In genomic region chr13:109668433-109669233, GRCh38 we compare ENCODE assay signal across 19 cellular contexts.
DNase-seq lines count a peak whose midpoint lies in the region; ATAC-seq, FAIRE-seq and TF ChIP-seq lines count a peak whose summit lies in the region.
"Had no signal": no experiment of that assay in that cellular context is flagged by ENCODE, and none has a peak within 500 bp of the region (broad histone marks: within the 10 kb centered on the region; RNA-seq: fewer than 3 reads in every experiment).

No MANE protein-coding gene starts in this region.

- TF ChIP-seq CTCF in A673 (conservative IDR thresholded peaks at IDR 0.05; ENCODE audit: low read depth, low read length) (no peak), astrocyte (IDR thresholded peaks at IDR 0.05; ENCODE audit: insufficient read depth, low read depth, low read length) (no peak)

- intact Hi-C loops in A673 (cut with micrococcal nuclease; ENCODE audit: unreplicated experiment), result loop anchor here (5.0 kb wide), 1 partner anchor 109 kb away; no protein-coding TSS in a partner anchor

- H3K36me3 Mint-ChIP-seq in astrocyte (ENCODE audit: low read depth, unreplicated experiment), result no peaks in the 10 kb centered on the region
- no peaks in the 10 kb centered on the region for H3K36me3 Mint-ChIP-seq in activated T-cell treated with anti-CD3 and anti-CD28 coated beads, Interleukin-2, amount 50 U/mL, for 4 hours (ENCODE audit: insufficient read depth)
- H3K36me3 Mint-ChIP-seq: activated naive CD4-positive, alpha-beta T cell treated with anti-CD3 and anti-CD28 coated beads, Interleukin-2, amount 50 U/mL, for 72 hours had no signal

- no peak overlapping the region for H2AK5ac ChIP-seq in mesendoderm (ENCODE audit: low read length)

- H3K79me1 ChIP-seq in mesendoderm (ENCODE audit: low read length), result no peaks in the 10 kb centered on the region

- H3K9ac ChIP-seq in astrocyte (ENCODE audit: low read length), result no peak overlapping the region
- H3K9ac ChIP-seq in mesendoderm (ENCODE audit: low read length), result no peak overlapping the region

- no peak overlapping the region for H2BK5ac ChIP-seq in mesendoderm (ENCODE audit: low read length)

- H2BK120ac ChIP-seq in mesendoderm (ENCODE audit: low read depth, low read length), result no peak overlapping the region

- H3K36me3 ChIP-seq in A673 (ENCODE audit: insufficient read depth, low read length, poor library complexity, severe bottlenecking), result no peaks in the 10 kb centered on the region
- H3K36me3 ChIP-seq in astrocyte (ENCODE audit: insufficient read depth, low read length), result no peaks in the 10 kb centered on the region
- H3K36me3 ChIP-seq in mesendoderm (ENCODE audit: control insufficient read depth, insufficient read depth, low read length), result no peaks in the 10 kb centered on the region
- H3K36me3 ChIP-seq: gastrocnemius medialis had no signal

- H3K18ac ChIP-seq in mesendoderm (ENCODE audit: low read length), result peak overlapping the region; percentile 43

- H4K5ac ChIP-seq in mesendoderm (ENCODE audit: low read length), result no peak overlapping the region

- peaks cover 2% of the 10 kb centered on the region for H3K9me3 Mint-ChIP-seq in astrocyte (ENCODE audit: unreplicated experiment)
- H3K9me3 Mint-ChIP-seq in activated T-cell treated with anti-CD3 and anti-CD28 coated beads, Interleukin-2, amount 50 U/mL, for 4 hours, result no peaks in the 10 kb centered on the region
- H3K9me3 Mint-ChIP-seq: activated naive CD4-positive, alpha-beta T cell treated with anti-CD3 and anti-CD28 coated beads, Interleukin-2, amount 50 U/mL, for 72 hours; activated T-helper 17 cell treated with anti-CD3 and anti-CD28 coated beads, Interleukin-2, amount 50 U/mL, for 72 hours had no signal

- no peak for ATAC-seq in activated T-cell treated with anti-CD3 and anti-CD28 coated beads, Interleukin-2, amount 50 U/mL, for 4 hours
- ATAC-seq: activated naive CD4-positive, alpha-beta T cell treated with anti-CD3 and anti-CD28 coated beads, Interleukin-2, amount 50 U/mL, for 72 hours; activated T-helper 17 cell treated with anti-CD3 and anti-CD28 coated beads, Interleukin-2, amount 50 U/mL, for 72 hours; gastrocnemius medialis had no signal

- H3K79me2 ChIP-seq in astrocyte (ENCODE audit: insufficient read depth, low read length) (no peaks in the 10 kb centered on the region), mesendoderm (ENCODE audit: control insufficient read depth, insufficient read depth, low read length) (no peaks in the 10 kb centered on the region)

- H3K4me1 ChIP-seq in A673 (ENCODE audit: insufficient read depth, low read length, poor library complexity, severe bottlenecking), result peaks cover 53% of the 10 kb centered on the region
- H3K4me1 ChIP-seq in astrocyte (ENCODE audit: insufficient read depth, low read length), result peaks cover 6% of the 10 kb centered on the region
- H3K4me1 ChIP-seq in mesendoderm (ENCODE audit: control insufficient read depth, low read depth, low read length), result peaks cover 8% of the 10 kb centered on the region
- H3K4me1 ChIP-seq: gastrocnemius medialis had no signal

- peaks cover 15% of the 10 kb centered on the region for H3K4me1 Mint-ChIP-seq in astrocyte (ENCODE audit: low read depth, unreplicated experiment)
- H3K4me1 Mint-ChIP-seq in activated T-cell treated with anti-CD3 and anti-CD28 coated beads, Interleukin-2, amount 50 U/mL, for 4 hours (ENCODE audit: low read depth), result no peaks in the 10 kb centered on the region

- TSS peak; percentile 88 for BruUV-seq in A673 (replicated peaks; lab: Mats Ljungman, UMichigan)

- no peak overlapping the region for H2AFZ ChIP-seq in astrocyte (ENCODE audit: low read depth, low read length)

- H4K8ac ChIP-seq in mesendoderm (ENCODE audit: low read depth, low read length), result no peak overlapping the region

- POLR2A ChIA-PET in A673 (lab: Charles Lee; ENCODE audit: low non-redundant PET), result interaction anchor here (0.5 to 0.6 kb wide), 3 partner anchors 111 to 524 kb away, joined by 5 to 12 read pairs (median 10); no protein-coding TSS in a partner anchor

- H3K27ac Mint-ChIP-seq in astrocyte (ENCODE audit: unreplicated experiment), result peak overlapping the region; percentile 45
- H3K27ac Mint-ChIP-seq: activated naive CD4-positive, alpha-beta T cell treated with anti-CD3 and anti-CD28 coated beads, Interleukin-2, amount 50 U/mL, for 72 hours; activated T-helper 17 cell treated with anti-CD3 and anti-CD28 coated beads, Interleukin-2, amount 50 U/mL, for 72 hours had no signal

- H3K4ac ChIP-seq in mesendoderm (ENCODE audit: low read depth, low read length), result peak overlapping the region; percentile 1

- no peaks in the 10 kb centered on the region for H3K27me3 Mint-ChIP-seq in astrocyte (ENCODE audit: low read depth, unreplicated experiment)
- no peaks in the 10 kb centered on the region for H3K27me3 Mint-ChIP-seq in activated T-cell treated with anti-CD3 and anti-CD28 coated beads, Interleukin-2, amount 50 U/mL, for 4 hours (ENCODE audit: low read depth)

- DNase-seq in A673 (ENCODE audit: low spot score), result no peak
- DNase-seq in NCI-H146 (lab: John Stamatoyannopoulos, UW), result peak; percentile 77
- DNase-seq in astrocyte (ENCODE audit: low read depth), result no peak
- peak; percentile 71 for DNase-seq in mesendoderm
- DNase-seq in activated CD4-positive, CD25-positive, alpha-beta regulatory T cell treated with anti-CD3 and anti-CD28 coated beads, Interleukin-2, amount 50 U/mL, for 72 hours, result no peak
- no peak for DNase-seq in activated CD4-positive, alpha-beta T cell treated with anti-CD3 and anti-CD28 coated beads for 4 hours
- no peak for DNase-seq in DMS153 treated with DMSO at 0.1 percent for 48 hours (lab: John Stamatoyannopoulos, UW; ENCODE audit: unreplicated experiment)
- no peak for DNase-seq in activated T-cell treated with anti-CD3 and anti-CD28 coated beads, Interleukin-2, amount 50 U/mL, for 4 hours
- DNase-seq: effector CD8-positive, alpha-beta T cell; gastrocnemius medialis; GOT3; NCI-H1417 treated with DMSO at 0.1 percent for 48 hours; SIG-M5; T-helper 2 cell had no signal

- peak overlapping the region; percentile 97 for H3K27ac ChIP-seq in A673 (ENCODE audit: low read depth, low read length, poor library complexity, severe bottlenecking)
- H3K27ac ChIP-seq in astrocyte (ENCODE audit: low read depth, low read length), result no peak overlapping the region
- no peak overlapping the region for H3K27ac ChIP-seq in mesendoderm (ENCODE audit: low read depth, low read length)
- H3K27ac ChIP-seq: C4-2B, gastrocnemius medialis, HL-60 had no signal

- H3K23ac ChIP-seq in mesendoderm (ENCODE audit: low read length), result no peak overlapping the region

- H3K9me3 ChIP-seq in A673 (ENCODE audit: low read depth, low read length, poor library complexity, severe bottlenecking) (no peaks in the 10 kb centered on the region), astrocyte (ENCODE audit: insufficient read depth, low read depth, low read length) (no peaks in the 10 kb centered on the region)
- H3K9me3 ChIP-seq: gastrocnemius medialis had no signal

- H3K27me3 ChIP-seq in A673 (replicated peaks; ENCODE audit: insufficient read depth, low read depth, low read length, poor library complexity), result no peaks in the 10 kb centered on the region
- no peaks in the 10 kb centered on the region for H3K27me3 ChIP-seq in astrocyte (ENCODE audit: insufficient read depth, low read length)
- no peaks in the 10 kb centered on the region for H3K27me3 ChIP-seq in mesendoderm (ENCODE audit: insufficient read depth, low read length, poor library complexity)

- H3K56ac ChIP-seq in mesendoderm (ENCODE audit: low read length), result peak overlapping the region; percentile 77

- H2BK15ac ChIP-seq in mesendoderm (replicated peaks; ENCODE audit: low read depth), result no peak overlapping the region

- FAIRE-seq in astrocyte (lab: Jason Lieb, UNC), result no peak
- FAIRE-seq: keratinocyte had no signal

- H3K4me3 Mint-ChIP-seq in astrocyte (ENCODE audit: unreplicated experiment), result no peak overlapping the region
- no peak overlapping the region for H3K4me3 Mint-ChIP-seq in activated T-cell treated with anti-CD3 and anti-CD28 coated beads, Interleukin-2, amount 50 U/mL, for 4 hours
- H3K4me3 Mint-ChIP-seq: activated T-helper 17 cell treated with anti-CD3 and anti-CD28 coated beads, Interleukin-2, amount 50 U/mL, for 72 hours had no signal

- CTCF ChIA-PET in A673 (lab: Charles Lee), result interaction anchor here (0.6 to 0.8 kb wide), 3 partner anchors 68 to 787 kb away, joined by 3 to 11 read pairs (median 5); no protein-coding TSS in a partner anchor

- WGBS in mesendoderm (ENCODE audit: extremely low coverage, insufficient coverage, low lambda C conversion rate), result no CpG with 5 or more reads among the region's 7 CpGs

- H3K4me3 ChIP-seq in A673 (ENCODE audit: low read depth, low read length, poor library complexity, severe bottlenecking) (no peak overlapping the region), astrocyte (ENCODE audit: insufficient read depth, low read depth, low read length) (no peak overlapping the region), mesendoderm (ENCODE audit: low read length) (no peak overlapping the region)
- H3K4me3 ChIP-seq: gastrocnemius medialis had no signal

- no peak overlapping the region for H3K4me2 ChIP-seq in astrocyte (ENCODE audit: low read length)
- H3K4me2 ChIP-seq in mesendoderm (ENCODE audit: low read length), result no peak overlapping the region

- no peaks in the 10 kb centered on the region for H4K20me1 ChIP-seq in astrocyte (ENCODE audit: insufficient read depth, low read length)

Comparison
In these comparisons a context has a peak if more than half of its experiments do, and no peak if none do; other contexts are left out.
1. DNase-seq: peak in NCI-H146 (single experiment) and mesendoderm (single experiment); none in A673 (single experiment), astrocyte (single experiment), activated CD4-positive, CD25-positive, alpha-beta regulatory T cell treated with anti-CD3 and anti-CD28 coated beads, Interleukin-2, amount 50 U/mL, for 72 hours (single experiment), activated CD4-positive, alpha-beta T cell treated with anti-CD3 and anti-CD28 coated beads for 4 hours (0 of 2), DMS153 treated with DMSO at 0.1 percent for 48 hours (single experiment) and activated T-cell treated with anti-CD3 and anti-CD28 coated beads, Interleukin-2, amount 50 U/mL, for 4 hours (single experiment).